In genomic region chr5:171512397-171512796, GRCh38 we compare ENCODE assay signal across 16 cellular contexts.
DNase-seq lines count a peak whose midpoint lies in the region; ATAC-seq and TF ChIP-seq lines count a peak whose summit lies in the region.
"Had no signal": no experiment of that assay in that cellular context is flagged by ENCODE, and none has a peak within 500 bp of the region (broad histone marks: within the 10 kb centered on the region; RNA-seq: fewer than 3 reads in every experiment).

No MANE protein-coding gene starts in this region.

- no peak overlapping the region for H3K9ac ChIP-seq in PC-3 (ENCODE audit: low read length)
- H3K9ac ChIP-seq: BLaER1, GM23248 had no signal

- no peak for TF ChIP-seq CTCF in PC-3 (conservative IDR thresholded peaks at IDR 0.05; ENCODE audit: low read depth, low read length)
- no peak for TF ChIP-seq CTCF in epithelial cell of esophagus (IDR thresholded peaks at IDR 0.05; ENCODE audit: insufficient read depth, low read depth, low read length, missing control alignments)
- TF ChIP-seq CTCF in type B pancreatic cell (conservative IDR thresholded peaks at IDR 0.05): no peak

- peak overlapping the region; percentile 24; the same call in 1 of the 2 replicates for H3K27ac ChIP-seq in PC-3 (ENCODE audit: low read length)
- H3K27ac ChIP-seq: BLaER1, C4-2B, GM23248 had no signal

- intact Hi-C loops in PC-3 (cut with micrococcal nuclease): no loop called here

- peak overlapping the region; percentile 59 for H3K27ac Mint-ChIP-seq in type B pancreatic cell
- H3K27ac Mint-ChIP-seq: CD4-positive, CD25-positive, alpha-beta regulatory T cell; CD8-positive, alpha-beta T cell had no signal

- no peaks in the 10 kb centered on the region for H3K36me3 Mint-ChIP-seq in type B pancreatic cell
- H3K36me3 Mint-ChIP-seq: CD4-positive, CD25-positive, alpha-beta regulatory T cell; CD8-positive, alpha-beta T cell had no signal

- H3K4me3 ChIP-seq in PC-3 (ENCODE audit: low read length) (no peak overlapping the region), epithelial cell of esophagus (ENCODE audit: low read length) (no peak overlapping the region)
- H3K4me3 ChIP-seq: BLaER1, GM23248 had no signal

- peaks cover 18% of the 10 kb centered on the region for H3K4me1 ChIP-seq in PC-3 (ENCODE audit: insufficient read depth, low read length)
- H3K4me1 ChIP-seq: BLaER1, Caco-2 had no signal

- no peaks in the 10 kb centered on the region for H3K79me2 ChIP-seq in PC-3 (ENCODE audit: low read length)

- POLR2A ChIA-PET in PC-3 (lab: Charles Lee; ENCODE audit: unreplicated experiment): no interaction called here

- ATAC-seq in PC-3 (peak; percentile 72), GM21526 (IDR thresholded peaks at IDR 0.05; ENCODE audit: low FRiP score, unreplicated experiment) (no peak)
- ATAC-seq: CD8-positive, alpha-beta T cell; HCT116 had no signal

- no peaks in the 10 kb centered on the region for H3K36me3 ChIP-seq in PC-3 (ENCODE audit: low read depth, low read length)
- H3K36me3 ChIP-seq: BLaER1 had no signal

- CTCF ChIA-PET in PC-3 (lab: Charles Lee): no interaction called here

- no peaks in the 10 kb centered on the region for H4K20me1 ChIP-seq in PC-3 (ENCODE audit: low read length)
- H4K20me1 ChIP-seq: BLaER1 had no signal

- no peaks in the 10 kb centered on the region for H3F3A ChIP-seq in PC-3 (ENCODE audit: low read length, unreplicated experiment)

- no peaks in the 10 kb centered on the region for H3K9me3 Mint-ChIP-seq in type B pancreatic cell
- H3K9me3 Mint-ChIP-seq: CD4-positive, CD25-positive, alpha-beta regulatory T cell; CD8-positive, alpha-beta T cell had no signal

- DNase-seq in PC-3 (peak; percentile 76), epithelial cell of esophagus (ENCODE audit: low read depth) (peak; percentile 29), type B pancreatic cell (ENCODE audit: extremely low spot score, unreplicated experiment) (no peak), activated gamma-delta T cell treated with Interleukin-2 at 50 U/mL for 16 hours (no peak)
- no peak for DNase-seq in activated CD8-positive, alpha-beta memory T cell treated with anti-CD3 and anti-CD28 coated beads, Interleukin-2, amount 50 U/mL, for 48 hours
- DNase-seq: Caco-2; CD4-positive, CD25-positive, alpha-beta regulatory T cell; CD8-positive, alpha-beta T cell; DMS153; GF-D8; GM23248; H7 had no signal

- BruUV-seq in PC-3 (replicated peaks; lab: Mats Ljungman, UMichigan): no TSS peak

- H3K4me1 Mint-ChIP-seq in type B pancreatic cell (ENCODE audit: unreplicated experiment): no peaks in the 10 kb centered on the region
- H3K4me1 Mint-ChIP-seq: CD4-positive, CD25-positive, alpha-beta regulatory T cell had no signal

- H2AFZ ChIP-seq in PC-3 (ENCODE audit: low read length): peak overlapping the region; percentile 64
- H2AFZ ChIP-seq: GM23248 had no signal

- no peaks in the 10 kb centered on the region for H3K9me3 ChIP-seq in PC-3 (ENCODE audit: low read length)
- H3K9me3 ChIP-seq: BLaER1, Caco-2 had no signal

- H3K4me3 Mint-ChIP-seq in type B pancreatic cell: no peak overlapping the region
- H3K4me3 Mint-ChIP-seq: CD4-positive, CD25-positive, alpha-beta regulatory T cell; CD8-positive, alpha-beta T cell had no signal

- H3K4me2 ChIP-seq in PC-3 (ENCODE audit: low read length): peak overlapping the region; percentile 62
- H3K4me2 ChIP-seq: BLaER1 had no signal

- H3K9me2 ChIP-seq in PC-3 (replicated peaks; ENCODE audit: low read length): no peaks in the 10 kb centered on the region

- peaks cover 6% of the 10 kb centered on the region; the same call in 1 of the 2 replicates for H3K27me3 ChIP-seq in PC-3 (ENCODE audit: low read length)
- H3K27me3 ChIP-seq: BLaER1 had no signal

- peaks cover 15% of the 10 kb centered on the region for H3K27me3 Mint-ChIP-seq in type B pancreatic cell

Comparison
In these comparisons a context has a peak if more than half of its experiments do, and no peak if none do; other contexts are left out.
1. DNase-seq: peak in PC-3 (single experiment) and epithelial cell of esophagus (single experiment); none in type B pancreatic cell (single experiment), activated CD8-positive, alpha-beta memory T cell treated with anti-CD3 and anti-CD28 coated beads, Interleukin-2, amount 50 U/mL, for 48 hours (single experiment) and activated gamma-delta T cell treated with Interleukin-2 at 50 U/mL for 16 hours (single experiment).